In the genomic region with DNA sequence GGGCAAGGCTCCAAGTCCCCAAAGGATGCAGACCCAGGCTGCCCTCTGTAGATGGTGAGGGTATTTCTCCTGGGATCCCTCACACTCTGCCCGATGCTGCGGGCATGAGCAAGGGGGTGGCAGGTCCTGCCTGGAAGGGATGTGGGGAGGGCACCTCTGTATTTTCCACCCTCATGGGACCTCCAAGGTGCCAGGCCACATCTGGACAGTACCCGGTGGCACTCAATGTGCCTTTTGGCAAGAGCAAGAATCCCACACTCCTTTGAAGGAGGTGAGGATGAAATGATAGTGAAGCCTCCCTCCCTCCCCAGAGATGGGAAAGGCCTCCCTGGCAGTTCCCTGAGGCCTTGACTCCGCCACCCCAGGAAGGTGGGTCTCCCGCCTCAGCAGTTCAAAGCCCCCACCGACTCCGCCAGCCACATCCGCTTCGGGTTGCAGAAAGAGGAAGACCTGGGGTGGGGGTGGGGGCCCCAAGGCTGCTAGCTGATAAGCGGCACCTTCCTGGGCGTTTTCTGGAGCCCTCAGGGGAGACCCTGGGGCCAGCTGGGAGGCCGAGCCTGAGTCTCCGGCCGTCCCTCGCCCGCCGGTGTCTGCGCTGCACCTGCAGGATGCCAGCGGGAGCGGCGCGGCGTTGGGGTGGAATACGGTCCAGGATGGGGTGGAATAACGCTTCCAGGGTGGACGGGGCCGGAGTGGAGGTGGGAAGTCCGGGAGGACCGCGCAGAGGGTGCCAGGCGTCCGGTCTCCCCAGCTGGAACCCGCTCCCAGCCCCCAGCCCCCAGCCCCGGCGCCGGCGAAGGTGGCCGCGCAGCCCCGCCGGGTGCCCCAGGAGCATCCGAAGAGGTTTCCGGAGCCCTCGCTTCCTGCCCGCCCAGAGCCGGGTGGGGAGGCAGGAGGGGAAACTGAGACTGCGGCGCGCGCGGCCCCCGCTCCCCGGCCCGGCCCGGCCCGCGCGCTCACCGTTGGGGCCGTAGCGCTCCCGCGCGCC, we compare ENCODE assay signal across 8 cellular contexts. TPM values are rescaled to one million over a fixed set of nuclear protein-coding genes. Genes with fewer than 3 reads are reported as not detected.
DNase-seq lines count a peak whose midpoint lies in the region; ATAC-seq, FAIRE-seq and TF ChIP-seq lines count a peak whose summit lies in the region.

No MANE protein-coding gene starts in this region.

- peak overlapping the region; percentile 78 to 91 for H3K9ac ChIP-seq in K562 (ENCODE audit: insufficient read depth in 1 of 2, low read depth in 2 of 2, low read length in 2 of 2)
- no peak overlapping the region for H3K9ac ChIP-seq in neural progenitor cell

- 0 out of 2 replicates have a peak, but pooled peaks cover 8% of the 10 kb centered on the region for H4K20me1 ChIP-seq in K562 (replicated peaks; ENCODE audit: control insufficient read depth, insufficient read depth, low read length)
- H4K20me1 ChIP-seq in neural progenitor cell (ENCODE audit: low read depth): no peaks in the 10 kb centered on the region

- peak; percentile 17 for ATAC-seq in GM18502 (IDR thresholded peaks at IDR 0.05; ENCODE audit: poor library complexity, unreplicated experiment)
- ATAC-seq in HG02981 (IDR thresholded peaks at IDR 0.05; ENCODE audit: unreplicated experiment): peak; percentile 1
- peak; percentile 48 for ATAC-seq in T-helper 17 cell
- ATAC-seq in K562: peak; percentile 22

- peaks cover 19% of the 10 kb centered on the region for H3F3A ChIP-seq in neural progenitor cell (ENCODE audit: low read depth)

- H3K27ac Mint-ChIP-seq in T-helper 17 cell: peak overlapping the region; percentile 85
- no peak overlapping the region for H3K27ac Mint-ChIP-seq in neural progenitor cell

- intact Hi-C loops in K562 (cut with micrococcal nuclease) (loop anchor here (2.0 kb wide), 1 partner anchor 49 kb away; no protein-coding TSS in a partner anchor), uterus (cut with DNase I; ENCODE audit: low total_unique reads) (no loop called here), adrenal gland (cut with DNase I) (no loop called here)

- POLR2A ChIA-PET in K562 (lab: Yijun Ruan, JAX): interaction anchor here (0.6 to 2.1 kb wide), 4 partner anchors 11 to 182 kb away, joined by 3 to 5 read pairs (median 3); no protein-coding TSS in a partner anchor

- peak overlapping the region; percentile 93 for H3K4me3 Mint-ChIP-seq in T-helper 17 cell
- peak overlapping the region; percentile 67 for H3K4me3 Mint-ChIP-seq in neural progenitor cell

- peaks cover 43 to 72% of the 10 kb centered on the region in 2 experiments for H3K4me1 ChIP-seq in K562 (replicated peaks in 1 of 2; ENCODE audit: control insufficient read depth in 2 of 2, insufficient read depth in 2 of 2, low read length in 2 of 2)
- H3K4me1 ChIP-seq in neural progenitor cell: peaks cover 4% of the 10 kb centered on the region
- H3K4me1 ChIP-seq in uterus: peaks cover 0 to 13% of the 10 kb centered on the region in 2 donors
- peaks cover 13 to 41% of the 10 kb centered on the region in 2 donors for H3K4me1 ChIP-seq in adrenal gland (replicated peaks in 1 of 2)

- no peak for TF ChIP-seq RAD21 in K562 (CRISPR knock-in tag; conservative IDR thresholded peaks at IDR 0.05 in 1 of 2, IDR thresholded peaks at IDR 0.05 in 1 of 2)

- H3K27me3 ChIP-seq in K562 (ENCODE audit: control insufficient read depth in 2 of 2, insufficient read depth in 2 of 2, low read length in 2 of 2) (no peaks in the 10 kb centered on the region), neural progenitor cell (peaks cover 61% of the 10 kb centered on the region), uterus (no peaks in the 10 kb centered on the region), adrenal gland (peaks cover 12% of the 10 kb centered on the region)

- in situ Hi-C loops in K562 (cut with MboI): no loop called here
- in situ Hi-C loops in ACHN (cut with HindIII; ENCODE audit: low pct_ligation_motif_present, low pct_unique_long_range_greater_than_20kb, low sequenced_read_pairs): no loop called here

- TF ChIP-seq EP300 in K562 (IDR thresholded peaks at IDR 0.05; ENCODE audit: low read length): peak; percentile 72

- 13% methylated on average over 9 of the region's 64 CpGs for WGBS in K562 (ENCODE audit: insufficient coverage, low coverage, missing lambda C conversion rate)
- WGBS in adrenal gland, 4 donors: 5 to 26% (median 15%) methylated on average over 10 to 64 of the region's 64 CpGs

- no peak for TF ChIP-seq CTCF in K562 (IDR thresholded peaks at IDR 0.05 in 2 of 3, conservative IDR thresholded peaks at IDR 0.05 in 1 of 3; ENCODE audit: insufficient read depth in 2 of 3, low read depth in 1 of 3, low read length in 3 of 3)
- TF ChIP-seq CTCF in neural progenitor cell (IDR thresholded peaks at IDR 0.05): no peak
- no peak for TF ChIP-seq CTCF in uterus (IDR thresholded peaks at IDR 0.05)
- no peak for TF ChIP-seq CTCF in adrenal gland (IDR thresholded peaks at IDR 0.05)

- no peaks in the 10 kb centered on the region for H3K9me1 ChIP-seq in K562 (ENCODE audit: control insufficient read depth, insufficient read depth, low read length)

- TF ChIP-seq POLR2A in K562 (conservative IDR thresholded peaks at IDR 0.05): 0 out of 2 replicates have a peak, but pooled peaks have one; percentile 36
- no peak for TF ChIP-seq POLR2A in uterus (IDR thresholded peaks at IDR 0.05)
- no peak for TF ChIP-seq POLR2A in adrenal gland (IDR thresholded peaks at IDR 0.05)

- H3K4me3 ChIP-seq in K562: peak overlapping the region; percentile 73
- peak overlapping the region; percentile 45 for H3K4me3 ChIP-seq in neural progenitor cell
- peak overlapping the region; percentile 22 to 31 for H3K4me3 ChIP-seq in uterus
- peak overlapping the region in 1 of 4 donors; percentile 62 for H3K4me3 ChIP-seq in adrenal gland

- DNase-seq in T-helper 17 cell: peak; percentile 48 to 63 (median 52)
- DNase-seq in K562 (ENCODE audit: extremely low read depth in 1 of 4, low spot score in 3 of 4): peak; percentile 32 to 78 (median 47)
- DNase-seq in neural progenitor cell (ENCODE audit: low spot score): peak; percentile 52
- no peak for DNase-seq in uterus
- no peak for DNase-seq in adrenal gland
- no peak for DNase-seq in ACHN

- FAIRE-seq in K562 (lab: Jason Lieb, UNC): no peak

- peaks cover 7% of the 10 kb centered on the region; the same call in 2 of the 3 replicates for H3K36me3 ChIP-seq in K562 (ENCODE audit: control insufficient read depth, insufficient read depth, low read length)
- no peaks in the 10 kb centered on the region for H3K36me3 ChIP-seq in neural progenitor cell
- no peaks in the 10 kb centered on the region for H3K36me3 ChIP-seq in uterus
- H3K36me3 ChIP-seq in adrenal gland (replicated peaks in 1 of 2): no peaks in the 10 kb centered on the region

- H3K4me2 ChIP-seq in K562 (ENCODE audit: insufficient read depth, low read length) (peak overlapping the region; percentile 84), neural progenitor cell (peak overlapping the region; percentile 66)

- no TSS peak for BruUV-seq in K562 (replicated peaks; lab: Mats Ljungman, UMichigan)

- peak overlapping the region; percentile 88; the same call in 2 of the 3 replicates for H3K27ac ChIP-seq in K562 (ENCODE audit: extremely low read depth, low read depth, low read length)
- no peak overlapping the region for H3K27ac ChIP-seq in neural progenitor cell
- H3K27ac ChIP-seq in uterus: peak overlapping the region in 1 of 2 donors; percentile 15
- peak overlapping the region in 1 of 5 donors; percentile 15 for H3K27ac ChIP-seq in adrenal gland

- H3K36me3 Mint-ChIP-seq in T-helper 17 cell (ENCODE audit: low read depth) (no peaks in the 10 kb centered on the region), neural progenitor cell (no peaks in the 10 kb centered on the region)

- H3K4me1 Mint-ChIP-seq in T-helper 17 cell: peaks cover 49% of the 10 kb centered on the region
- H3K4me1 Mint-ChIP-seq in neural progenitor cell: peaks cover 16% of the 10 kb centered on the region

- CTCF ChIA-PET in K562 (lab: Yijun Ruan, JAX; ENCODE audit: low intra/inter-chr PET ratio): interaction anchor here (0.9 kb wide), 1 partner anchor 40 kb away, joined by 4 read pairs; no protein-coding TSS in a partner anchor

- H3K9me3 Mint-ChIP-seq in neural progenitor cell: no peaks in the 10 kb centered on the region

- H3K27me3 Mint-ChIP-seq in T-helper 17 cell (no peaks in the 10 kb centered on the region), neural progenitor cell (ENCODE audit: insufficient read depth, low read depth) (peaks cover 48% of the 10 kb centered on the region)

- H2AFZ ChIP-seq in K562 (ENCODE audit: low read depth, low read length) (peak overlapping the region; percentile 33; the same call in 1 of the 2 replicates), neural progenitor cell (replicated peaks) (no peak overlapping the region)

- H3K79me2 ChIP-seq in K562 (ENCODE audit: control insufficient read depth, insufficient read depth, low read length): peaks cover 53% of the 10 kb centered on the region
- H3K79me2 ChIP-seq in neural progenitor cell (ENCODE audit: low read depth): no peaks in the 10 kb centered on the region

- H3K9me3 ChIP-seq in T-helper 17 cell (ENCODE audit: control insufficient read depth, low read length, poor library complexity, severe bottlenecking) (no peaks in the 10 kb centered on the region), K562 (replicated peaks; ENCODE audit: control insufficient read depth, insufficient read depth, low read depth, low read length) (no peaks in the 10 kb centered on the region), neural progenitor cell (ENCODE audit: low read depth) (no peaks in the 10 kb centered on the region), uterus (no peaks in the 10 kb centered on the region), adrenal gland (replicated peaks in 1 of 3) (no peaks in the 10 kb centered on the region)

RNA-seq across cellular contexts. Expression of a gene that starts 0.7 kb away (rescaled TPM):
- 100 to 1,000 TPM; 279 to 298 TPM for total RNA-seq in T-helper 17 cell
- total RNA-seq in K562 (2011; cell fraction: chromatin; rRNA removed; ENCODE audit: low replicate concordance): 198 and 586 TPM in 2 replicates
- 353 and 436 TPM in 2 replicates for total RNA-seq in K562 (2011; cell fraction: nucleolus; rRNA removed)
- total RNA-seq in K562 (2011; cell fraction: nucleoplasm; rRNA removed): 289 and 326 TPM in 2 replicates
- 41.2 and 50.7 TPM in 2 replicates for total RNA-seq in K562 (2014; rRNA removed)
- total RNA-seq in K562 (2014; rRNA removed; fragmentation: Illumina TruSeq; extraction: Trizol): 9.0 and 9.2 TPM in 2 replicates
- total RNA-seq in K562 (2015; rRNA removed; fragmentation: Illumina TruSeq; extraction: Trizol): 16.9 TPM in 2 replicates
- total RNA-seq in K562 (2021): 79.7 and 103 TPM in 2 replicates
- polyA plus RNA-seq in K562 (2011; rRNA removed): 42.6 and 65.4 TPM in 2 replicates
- 45.9 and 88.8 TPM in 2 replicates for polyA plus RNA-seq in K562 (2011; cell fraction: cytosol; rRNA removed)
- 230 and 368 TPM in 2 replicates for polyA plus RNA-seq in K562 (2011; cell fraction: nucleus; rRNA removed)
- polyA plus RNA-seq in K562 (2012): 77.5 and 466 TPM in 2 replicates
- polyA plus RNA-seq in K562 (2014; fragmentation: Illumina TruSeq; extraction: Trizol): 31.3 and 65.0 TPM in 2 replicates
- polyA plus RNA-seq in K562 (2014; fragmentation: Nextera tagmentation; extraction: Ambion mirVana): under 1 TPM; 0.65 to 0.66 TPM
- 54.5 and 66.9 TPM in 2 replicates for polyA plus RNA-seq in K562 (2014; rRNA removed)
- polyA minus RNA-seq in K562 (2011; rRNA and poly(A)+ RNA removed): 33.8 and 63.1 TPM in 2 replicates
- 71.3 and 83.9 TPM in 2 replicates for polyA minus RNA-seq in K562 (2011; cell fraction: cytosol; rRNA and poly(A)+ RNA removed)
- polyA minus RNA-seq in K562 (2011; cell fraction: nucleus; rRNA and poly(A)+ RNA removed): 85.0 and 89.2 TPM in 2 replicates
- total RNA-seq in neural progenitor cell (ENCODE audit: low replicate concordance): 0.65 and 2.8 TPM in 2 replicates
- total RNA-seq in uterus: 10 to 100 TPM in 3 of 4 donors, 1 to 10 TPM in 1; 5.7 to 33.6 (median 17.5) TPM
- total RNA-seq in adrenal gland: 10 to 100 TPM; 12.1 to 29.1 (median 15.9) TPM
- polyA plus RNA-seq in adrenal gland: 10 to 100 TPM in 2 of 3 donors, 1 to 10 TPM in 1; 3.7 to 27.1 (median 26.1) TPM

RNA-seq across cellular contexts. Expression of a gene that starts 47.2 kb away (rescaled TPM):
- total RNA-seq in T-helper 17 cell (10 to 100 TPM in 1 of 2 donors, 1 to 10 TPM in 1; 4.2 to 15.0 TPM), K562 (2014; rRNA removed) (13.3 and 16.0 TPM in 2 replicates), K562 (2014; rRNA removed; fragmentation: Illumina TruSeq; extraction: Trizol) (4.9 and 6.8 TPM in 2 replicates), K562 (2015; rRNA removed; fragmentation: Illumina TruSeq; extraction: Trizol) (8.1 and 9.6 TPM in 2 replicates), K562 (2021) (15.3 and 20.3 TPM in 2 replicates), neural progenitor cell (ENCODE audit: low replicate concordance) (not detected in 2 replicates), uterus (10 to 100 TPM in 2 of 4 donors, 1 to 10 TPM in 2; 1.2 to 18.8 (median 9.9) TPM), adrenal gland (1 to 10 TPM in 4 of 8 donors, under 1 TPM in 4; 0.42 to 2.1 (median 0.92) TPM)
- 21.9 and 70.4 TPM in 2 replicates for total RNA-seq in K562 (2011; cell fraction: chromatin; rRNA removed; ENCODE audit: low replicate concordance)
- total RNA-seq in K562 (2011; cell fraction: nucleolus; rRNA removed): 38.4 and 45.2 TPM in 2 replicates
- 27.3 and 30.9 TPM in 2 replicates for total RNA-seq in K562 (2011; cell fraction: nucleoplasm; rRNA removed)
- polyA plus RNA-seq in K562 (2011; rRNA removed) (12.2 and 13.6 TPM in 2 replicates), K562 (2014; fragmentation: Illumina TruSeq; extraction: Trizol) (10.3 and 17.6 TPM in 2 replicates), K562 (2014; fragmentation: Nextera tagmentation; extraction: Ambion mirVana) (under 1 TPM; 0.27 to 0.66 TPM), K562 (2014; rRNA removed) (18.4 and 18.8 TPM in 2 replicates), adrenal gland (1 to 10 TPM in 2 of 3 donors, under 1 TPM in 1; 0.59 to 8.6 (median 3.3) TPM)
- polyA plus RNA-seq in K562 (2011; cell fraction: cytosol; rRNA removed): 10.0 and 27.5 TPM in 2 replicates
- polyA plus RNA-seq in K562 (2011; cell fraction: nucleus; rRNA removed): 41.2 and 64.7 TPM in 2 replicates
- polyA plus RNA-seq in K562 (2012): 18.2 and 106 TPM in 2 replicates
- polyA minus RNA-seq in K562 (2011; rRNA and poly(A)+ RNA removed): 4.3 and 7.9 TPM in 2 replicates
- polyA minus RNA-seq in K562 (2011; cell fraction: cytosol; rRNA and poly(A)+ RNA removed): 3.7 and 7.2 TPM in 2 replicates
- polyA minus RNA-seq in K562 (2011; cell fraction: nucleus; rRNA and poly(A)+ RNA removed): 12.2 and 18.7 TPM in 2 replicates

Comparison
In these comparisons a context has a peak if more than half of its experiments do, and no peak if none do; other contexts are left out.
1. DNase-seq: peak in T-helper 17 cell (3 of 3), K562 (4 of 4) and neural progenitor cell (single experiment); none in uterus (0 of 2), adrenal gland (0 of 7) and ACHN (single experiment).
2. Peak in every context shown above with its lines, with median percentiles within 50 percentile points of each other: ATAC-seq.